In the genomic region with DNA sequence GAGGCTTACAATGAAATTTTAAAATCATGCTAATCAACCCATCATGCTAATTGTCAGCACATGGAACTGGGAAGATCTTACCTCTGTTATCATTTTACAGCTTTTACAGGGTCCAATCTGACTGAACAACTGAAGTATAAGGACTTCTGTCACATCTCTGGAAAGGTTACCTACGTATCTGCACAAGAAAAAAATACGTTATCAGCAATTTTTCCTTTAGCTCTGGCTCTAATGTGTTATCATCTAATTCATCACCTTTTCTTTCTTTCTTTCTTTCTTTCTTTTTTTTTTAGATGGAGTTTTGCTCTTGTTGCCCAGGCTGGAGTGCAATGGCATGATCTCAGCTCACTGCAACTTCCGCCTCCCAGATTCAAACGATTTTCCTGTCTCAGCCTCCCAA, we compare ENCODE assay signal across 8 cellular contexts.
"Had no signal": no experiment of that assay in that cellular context is flagged by ENCODE, and none has a peak within 500 bp of the region (broad histone marks: within the 10 kb centered on the region; RNA-seq: fewer than 3 reads in every experiment).

No MANE protein-coding gene starts in this region.

- H3K27ac ChIP-seq: GM23248, HL-60 had no signal

- H2AFZ ChIP-seq: GM23248 had no signal

- H3K4me3 ChIP-seq: GM23248, HAP-1 had no signal

- DNase-seq: GM23248, GOT3, H7, HFFc6, KG1 had no signal

- ATAC-seq: HCT116 had no signal

- H3K9ac ChIP-seq: GM23248 had no signal

- H3K9me3 ChIP-seq: HAP-1 had no signal
